Comparison of ENCODE assay signal across 1 cellular context in genomic region chr10:59381687-59382086, GRCh38.
TF ChIP-seq lines count a peak whose summit lies in the region.

No MANE protein-coding gene starts in this region.

TF ChIP-seq in HEK293, 187 proteins besides CTCF, POLR2A, EP300 and RAD21 (continued from another document):
- TF ChIP-seq ZNF169 (tag by site-specific recombination; IDR thresholded peaks at IDR 0.05) (no peak), ZNF280D (tag by site-specific recombination; IDR thresholded peaks at IDR 0.05) (no peak), ZNF211 (tag by site-specific recombination; IDR thresholded peaks at IDR 0.05; ENCODE audit: low read depth) (no peak), ATF2 (tag by site-specific recombination; IDR thresholded peaks at IDR 0.05; ENCODE audit: low read depth) (peak; percentile 58; the same call in 1 of the 2 replicates)
